In genomic region chr12:103769240-103769945, GRCh38 we compare ENCODE assay signal across 2 cellular contexts.
TF ChIP-seq lines count a peak whose summit lies in the region.

No MANE protein-coding gene starts in this region.

TF ChIP-seq in A549, 52 proteins besides CTCF, POLR2A, EP300 and RAD21 (continued from another document):
- TF ChIP-seq PBX3 (IDR thresholded peaks at IDR 0.05) = no peak

TF ChIP-seq in GM23338, 12 proteins besides CTCF, POLR2A, EP300 and RAD21 (continued from another document):
- TF ChIP-seq REST (IDR thresholded peaks at IDR 0.05; ENCODE audit: unreplicated experiment) = no peak
- no peak for TF ChIP-seq EZH2 (IDR thresholded peaks at IDR 0.05; ENCODE audit: low read depth, unreplicated experiment)
- no peak for TF ChIP-seq STAT1 (IDR thresholded peaks at IDR 0.05; ENCODE audit: unreplicated experiment)
- no peak for TF ChIP-seq ETS1 (IDR thresholded peaks at IDR 0.05)
- TF ChIP-seq ZNF462 (CRISPR knock-in tag; IDR thresholded peaks at IDR 0.05) = no peak
- TF ChIP-seq CREB1 (CRISPR knock-in tag; IDR thresholded peaks at IDR 0.05; ENCODE audit: low read depth) = no peak
- no peak for TF ChIP-seq NANOG (IDR thresholded peaks at IDR 0.05; ENCODE audit: borderline replicate concordance)
